Comparison of ENCODE assay signal across 27 cellular contexts in the genomic region with DNA sequence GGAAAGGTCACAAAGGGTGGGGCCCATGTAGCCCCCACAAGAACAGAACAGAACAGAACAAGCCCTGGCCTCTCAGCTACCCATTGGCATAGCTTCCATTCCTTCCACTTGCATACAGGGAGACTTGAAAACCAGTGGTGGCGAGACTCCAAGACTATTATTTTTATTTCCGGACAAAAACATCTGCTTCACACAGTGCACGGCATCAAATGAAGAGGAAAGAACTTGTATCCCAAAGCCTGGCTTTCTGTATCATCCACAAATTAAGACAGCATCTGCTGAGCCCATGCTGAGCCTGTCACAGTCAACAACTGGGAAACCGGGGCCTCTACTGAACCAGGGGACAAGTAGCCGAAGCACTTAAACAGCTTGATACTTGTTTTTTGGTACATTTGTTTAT. TPM values are rescaled to one million over a fixed set of nuclear protein-coding genes. Genes with fewer than 3 reads are reported as not detected.
DNase-seq lines count a peak whose midpoint lies in the region; ATAC-seq and TF ChIP-seq lines count a peak whose summit lies in the region.
"Had no signal": no experiment of that assay in that cellular context is flagged by ENCODE, and none has a peak within 500 bp of the region (broad histone marks: within the 10 kb centered on the region; RNA-seq: fewer than 3 reads in every experiment).

No MANE protein-coding gene starts in this region.

- BruUV-seq in A673 (replicated peaks; lab: Mats Ljungman, UMichigan): no TSS peak

- H3K4me3 ChIP-seq in A673 (ENCODE audit: low read depth, low read length, poor library complexity, severe bottlenecking) (no peak overlapping the region), brain microvascular endothelial cell (ENCODE audit: low read depth, low read length) (no peak overlapping the region), fibroblast of villous mesenchyme (ENCODE audit: low read depth, low read length) (no peak overlapping the region)
- H3K4me3 ChIP-seq: esophagus muscularis mucosa, GM12878, lung, SK-N-MC had no signal

- no peak overlapping the region for H3K4me3 Mint-ChIP-seq in HFFc6
- H3K4me3 Mint-ChIP-seq in activated T-cell treated with anti-CD3 and anti-CD28 coated beads, Interleukin-2, amount 50 U/mL, for 4 hours: no peak overlapping the region
- H3K4me3 Mint-ChIP-seq: activated CD4-positive, alpha-beta memory T cell treated with anti-CD3 and anti-CD28 coated beads for 36 hours; T-helper 2 cell treated with Interferon-gamma antibody and Interleukin-4, amounts not matched to agents 5 μg/mL and 100 μg/mL, for 36 hours; WTC11 had no signal

- no peaks in the 10 kb centered on the region for H3K9me3 ChIP-seq in A673 (ENCODE audit: low read depth, low read length, poor library complexity, severe bottlenecking)
- H3K9me3 ChIP-seq: esophagus muscularis mucosa had no signal

- no peak for TF ChIP-seq CTCF in A673 (conservative IDR thresholded peaks at IDR 0.05; ENCODE audit: low read depth, low read length)
- TF ChIP-seq CTCF in HFFc6 (IDR thresholded peaks at IDR 0.05): no peak
- no peak for TF ChIP-seq CTCF in brain microvascular endothelial cell (IDR thresholded peaks at IDR 0.05; ENCODE audit: low read depth, low read length, missing control alignments)
- no peak for TF ChIP-seq CTCF in fibroblast of villous mesenchyme (IDR thresholded peaks at IDR 0.05; ENCODE audit: insufficient read depth, low read depth, low read length)

- intact Hi-C loops in A673 (cut with micrococcal nuclease; ENCODE audit: unreplicated experiment): no loop called here

- H3K27me3 ChIP-seq in A673 (replicated peaks; ENCODE audit: insufficient read depth, low read depth, low read length, poor library complexity) (no peaks in the 10 kb centered on the region), brain microvascular endothelial cell (replicated peaks) (no peaks in the 10 kb centered on the region)
- H3K27me3 ChIP-seq: esophagus muscularis mucosa had no signal

- in situ Hi-C loops in brain microvascular endothelial cell (cut with HindIII; ENCODE audit: low pct_ligation_motif_present, low sequenced_read_pairs): no loop called here

- POLR2A ChIA-PET in A673 (lab: Charles Lee; ENCODE audit: low non-redundant PET): no interaction called here

- CTCF ChIA-PET in A673 (lab: Charles Lee): no interaction called here

- H3K27me3 Mint-ChIP-seq in HFFc6 (ENCODE audit: insufficient read depth): peaks cover 2% of the 10 kb centered on the region; the same call in 1 of the 2 replicates
- H3K27me3 Mint-ChIP-seq in activated T-cell treated with anti-CD3 and anti-CD28 coated beads, Interleukin-2, amount 50 U/mL, for 4 hours (ENCODE audit: low read depth): no peaks in the 10 kb centered on the region
- H3K27me3 Mint-ChIP-seq: activated CD4-positive, alpha-beta memory T cell treated with anti-CD3 and anti-CD28 coated beads for 36 hours had no signal

- DNase-seq in A673 (ENCODE audit: low spot score) (peak; percentile 74), HFFc6 (peak; percentile 21), brain microvascular endothelial cell (peak; percentile 45), fibroblast of villous mesenchyme (ENCODE audit: low read depth) (peak; percentile 58), NCI-H1417 treated with DMSO at 0.1 percent for 48 hours (lab: John Stamatoyannopoulos, UW) (no peak), DMS153 (lab: John Stamatoyannopoulos, UW) (no peak)
- no peak for DNase-seq in activated T-cell treated with anti-CD3 and anti-CD28 coated beads, Interleukin-2, amount 50 U/mL, for 4 hours
- DNase-seq: 8988T; activated CD4-positive, alpha-beta memory T cell treated with anti-CD3 and anti-CD28 coated beads for 36 hours; C1 segment of cervical spinal cord; effector CD8-positive, alpha-beta T cell; GDM1; hypothalamus; islet precursor cell; NCI-H1048; NCI-H2081; NCI-H446 treated with DMSO at 0.1 percent for 48 hours; NK-92 treated with Interleukin-12 subunit alpha and Interleukin-12 subunit beta, amount 100 ng/mL, for 24 hours; RPMI8226 had no signal

- H3K4me1 ChIP-seq in A673 (ENCODE audit: insufficient read depth, low read length, poor library complexity, severe bottlenecking): no peaks in the 10 kb centered on the region
- H3K4me1 ChIP-seq: esophagus muscularis mucosa had no signal

- no peaks in the 10 kb centered on the region for H3K9me3 Mint-ChIP-seq in HFFc6
- peaks cover 3% of the 10 kb centered on the region for H3K9me3 Mint-ChIP-seq in activated T-cell treated with anti-CD3 and anti-CD28 coated beads, Interleukin-2, amount 50 U/mL, for 4 hours
- H3K9me3 Mint-ChIP-seq: T-helper 2 cell treated with Interferon-gamma antibody and Interleukin-4, amounts not matched to agents 5 μg/mL and 100 μg/mL, for 36 hours; WTC11 had no signal

- H3K36me3 ChIP-seq in A673 (ENCODE audit: insufficient read depth, low read length, poor library complexity, severe bottlenecking) (no peaks in the 10 kb centered on the region), brain microvascular endothelial cell (replicated peaks) (no peaks in the 10 kb centered on the region)
- H3K36me3 ChIP-seq: esophagus muscularis mucosa had no signal

- peaks cover 46% of the 10 kb centered on the region for H3K4me1 Mint-ChIP-seq in HFFc6 (ENCODE audit: low read depth)
- no peaks in the 10 kb centered on the region for H3K4me1 Mint-ChIP-seq in activated T-cell treated with anti-CD3 and anti-CD28 coated beads, Interleukin-2, amount 50 U/mL, for 4 hours (ENCODE audit: low read depth)

- ATAC-seq in GM18907 (IDR thresholded peaks at IDR 0.05; ENCODE audit: unreplicated experiment): no peak
- ATAC-seq in activated T-cell treated with anti-CD3 and anti-CD28 coated beads, Interleukin-2, amount 50 U/mL, for 4 hours: no peak
- ATAC-seq: GM12878, WTC11 had no signal

- H3K27ac ChIP-seq in A673 (ENCODE audit: low read depth, low read length, poor library complexity, severe bottlenecking) (no peak overlapping the region), brain microvascular endothelial cell (no peak overlapping the region)
- H3K27ac ChIP-seq: esophagus muscularis mucosa, SK-N-MC had no signal

- H3K36me3 Mint-ChIP-seq in HFFc6 (ENCODE audit: low read depth): peaks cover 5% of the 10 kb centered on the region; the same call in 1 of the 2 replicates
- H3K36me3 Mint-ChIP-seq in activated T-cell treated with anti-CD3 and anti-CD28 coated beads, Interleukin-2, amount 50 U/mL, for 4 hours (ENCODE audit: insufficient read depth): no peaks in the 10 kb centered on the region
- H3K36me3 Mint-ChIP-seq: activated CD4-positive, alpha-beta memory T cell treated with anti-CD3 and anti-CD28 coated beads for 36 hours had no signal

- H3K27ac Mint-ChIP-seq in HFFc6: no peak overlapping the region
- H3K27ac Mint-ChIP-seq: activated CD4-positive, alpha-beta memory T cell treated with anti-CD3 and anti-CD28 coated beads for 36 hours; T-helper 2 cell treated with Interferon-gamma antibody and Interleukin-4, amounts not matched to agents 5 μg/mL and 100 μg/mL, for 36 hours; WTC11 had no signal

RNA-seq across cellular contexts. Expression of a gene that starts 56.0 kb away (rescaled TPM):
- total RNA-seq in A673 (2021) (0.81 and 1.0 TPM in 2 replicates), fibroblast of villous mesenchyme (0.43 and 0.64 TPM in 2 replicates)
- 1 to 10 TPM in 5 of 6 experiments, under 1 TPM in 1; 1.00 to 1.9 (median 1.2) TPM for total RNA-seq in HFFc6 (2021; fragmentation: NEBNext Ultra II Directional; extraction: Animal tissue kit (Norgen Biotek cat#: 25700))
- total RNA-seq in activated T-cell treated with anti-CD3 and anti-CD28 coated beads, Interleukin-2, amount 50 U/mL, for 4 hours: under 1 TPM; 0.30 to 0.40 (median 0.38) TPM
- total RNA-seq: activated CD4-positive, alpha-beta memory T cell treated with anti-CD3 and anti-CD28 coated beads for 36 hours; HT1080 had no signal

Comparison
In these comparisons a context has a peak if more than half of its experiments do, and no peak if none do; other contexts are left out.
1. DNase-seq: peak in A673 (single experiment), HFFc6 (single experiment), brain microvascular endothelial cell (single experiment) and fibroblast of villous mesenchyme (single experiment); none in NCI-H1417 treated with DMSO at 0.1 percent for 48 hours (single experiment), activated T-cell treated with anti-CD3 and anti-CD28 coated beads, Interleukin-2, amount 50 U/mL, for 4 hours (single experiment) and DMS153 (single experiment).